Comparison of ENCODE assay signal across 9 cellular contexts in the genomic region with DNA sequence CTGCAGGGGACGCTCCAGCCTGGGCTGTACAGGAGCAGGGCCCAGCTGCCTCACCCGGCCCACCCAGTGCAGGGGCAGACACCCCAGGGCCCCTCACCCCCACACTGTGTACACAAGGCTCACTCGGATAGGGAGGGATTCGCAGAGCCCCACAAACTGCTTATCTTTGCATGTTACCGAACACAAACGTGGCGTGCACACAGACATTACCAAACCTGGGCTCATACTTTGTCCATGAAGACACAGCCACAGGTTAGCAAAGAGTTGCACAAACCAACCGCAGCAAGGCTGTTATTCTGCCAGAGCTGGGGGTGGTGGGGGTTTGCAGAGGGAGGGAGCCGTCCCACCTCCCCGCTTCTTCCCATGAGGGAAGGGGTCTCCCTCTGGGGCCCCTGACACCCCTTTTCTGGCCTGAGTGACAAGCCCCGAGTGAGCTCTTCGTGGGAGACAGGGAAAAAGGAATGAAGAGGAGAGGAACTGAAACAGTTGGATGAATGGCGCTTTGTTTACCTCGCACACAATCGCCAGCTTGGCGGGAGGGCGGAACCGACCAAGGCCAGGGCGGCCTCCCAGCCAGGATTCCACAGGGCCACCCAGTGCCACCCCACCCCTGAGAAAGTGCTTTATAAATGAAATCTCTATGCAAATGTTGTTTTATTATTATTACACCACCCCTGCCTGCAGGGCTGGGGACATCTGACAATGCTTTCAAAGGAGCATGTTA. TPM values are rescaled to one million over a fixed set of nuclear protein-coding genes. Genes with fewer than 3 reads are reported as not detected.
DNase-seq lines count a peak whose midpoint lies in the region; ATAC-seq and TF ChIP-seq lines count a peak whose summit lies in the region.
"Had no signal": no experiment of that assay in that cellular context is flagged by ENCODE, and none has a peak within 500 bp of the region (broad histone marks: within the 10 kb centered on the region; RNA-seq: fewer than 3 reads in every experiment).

No MANE protein-coding gene starts in this region.

- TF ChIP-seq POLR2A in NB4 (IDR thresholded peaks at IDR 0.05; ENCODE audit: extremely low read depth, insufficient read length), result no peak

- intact Hi-C loops in left colon (cut with DNase I, micrococcal nuclease), result no loop called here

- peak overlapping the region; percentile 36 for H3K4me3 ChIP-seq in NB4 (ENCODE audit: low read depth, low read length)

- H3K4me1 Mint-ChIP-seq in stimulated activated effector memory CD8-positive, alpha-beta T cell treated with anti-CD3 and anti-CD28 coated beads, Interleukin-12 subunit alpha, Interleukin-12 subunit beta, amount 100 ng/mL, for 72 hours, result no peaks in the 10 kb centered on the region

- no peak for TF ChIP-seq CTCF in NB4 (IDR thresholded peaks at IDR 0.05; ENCODE audit: low read depth, low read length)
- TF ChIP-seq CTCF in omental fat pad (IDR thresholded peaks at IDR 0.05), result no peak

- ATAC-seq in left colon (peak; percentile 96), omental fat pad (ENCODE audit: low FRiP score) (no peak), GM19324 (IDR thresholded peaks at IDR 0.05; ENCODE audit: low FRiP score, unreplicated experiment) (no peak)
- ATAC-seq in stimulated activated effector memory CD8-positive, alpha-beta T cell treated with anti-CD3 and anti-CD28 coated beads, Interleukin-12 subunit alpha, Interleukin-12 subunit beta, amount 100 ng/mL, for 72 hours, result peak; percentile 32

- H3K4me3 Mint-ChIP-seq in stimulated activated effector memory CD8-positive, alpha-beta T cell treated with anti-CD3 and anti-CD28 coated beads, Interleukin-12 subunit alpha, Interleukin-12 subunit beta, amount 100 ng/mL, for 72 hours, result no peak overlapping the region
- H3K4me3 Mint-ChIP-seq: T-helper 1 cell treated with Interleukin-12 subunit alpha and Interleukin-12 subunit beta and Interleukin-4 antibody, amounts not matched to agents 30 μg/mL and 1 μg/mL, for 36 hours had no signal

- peak; percentile 95 for DNase-seq in NB4 (ENCODE audit: low read depth)
- DNase-seq in anterior cingulate cortex (lab: John Stamatoyannopoulos, UW), result peak in 53 of 58 donors; percentile 20 to 94 (median 72)
- DNase-seq in left colon, result peak; percentile 83 to 84
- DNase-seq in stimulated activated effector memory CD8-positive, alpha-beta T cell treated with anti-CD3 and anti-CD28 coated beads, Interleukin-12 subunit alpha, Interleukin-12 subunit beta, amount 100 ng/mL, for 72 hours (ENCODE audit: low spot score in 2 of 2), result no peak
- no peak for DNase-seq in stimulated activated naive CD4-positive, alpha-beta T cell treated with Interleukin-2 at 50 U/mL for 16 hours (lab: John Stamatoyannopoulos, UW)
- DNase-seq in omental fat pad (ENCODE audit: low spot score), result no peak
- DNase-seq: activated naive CD4-positive, alpha-beta T cell treated with anti-CD3 and anti-CD28 coated beads, Interleukin-2, amount 50 U/mL, for 16 hours had no signal

- H3K27ac Mint-ChIP-seq in stimulated activated effector memory CD8-positive, alpha-beta T cell treated with anti-CD3 and anti-CD28 coated beads, Interleukin-12 subunit alpha, Interleukin-12 subunit beta, amount 100 ng/mL, for 72 hours, result no peak overlapping the region
- H3K27ac Mint-ChIP-seq: T-helper 1 cell treated with Interleukin-12 subunit alpha and Interleukin-12 subunit beta and Interleukin-4 antibody, amounts not matched to agents 30 μg/mL and 1 μg/mL, for 36 hours had no signal

- no peaks in the 10 kb centered on the region for H3K9me3 Mint-ChIP-seq in stimulated activated effector memory CD8-positive, alpha-beta T cell treated with anti-CD3 and anti-CD28 coated beads, Interleukin-12 subunit alpha, Interleukin-12 subunit beta, amount 100 ng/mL, for 72 hours
- H3K9me3 Mint-ChIP-seq: T-helper 1 cell treated with Interleukin-12 subunit alpha and Interleukin-12 subunit beta and Interleukin-4 antibody, amounts not matched to agents 30 μg/mL and 1 μg/mL, for 36 hours had no signal

- no peaks in the 10 kb centered on the region for H3K36me3 Mint-ChIP-seq in stimulated activated effector memory CD8-positive, alpha-beta T cell treated with anti-CD3 and anti-CD28 coated beads, Interleukin-12 subunit alpha, Interleukin-12 subunit beta, amount 100 ng/mL, for 72 hours

RNA-seq across cellular contexts. Expression of a gene that starts 0.4 kb away (rescaled TPM):
- total RNA-seq in left colon (under 1 TPM in 1 of 2 donors, not detected in 1; 0.20 TPM), omental fat pad (under 1 TPM in 1 of 4 donors, not detected in 3; 0.65 TPM)

RNA-seq across cellular contexts. Expression of a gene that starts 49.7 kb away (rescaled TPM):
- total RNA-seq in left colon, result 10 to 100 TPM; 49.6 to 65.6 TPM
- total RNA-seq in omental fat pad, result 100 to 1,000 TPM; 137 to 224 (median 181) TPM

Comparison
In these comparisons a context has a peak if more than half of its experiments do, and no peak if none do; other contexts are left out.
1. DNase-seq: peak in NB4 (single experiment), anterior cingulate cortex (53 of 58) and left colon (2 of 2); none in stimulated activated effector memory CD8-positive, alpha-beta T cell treated with anti-CD3 and anti-CD28 coated beads, Interleukin-12 subunit alpha, Interleukin-12 subunit beta, amount 100 ng/mL, for 72 hours (0 of 2), stimulated activated naive CD4-positive, alpha-beta T cell treated with Interleukin-2 at 50 U/mL for 16 hours (single experiment) and omental fat pad (single experiment).
2. ATAC-seq: peak in left colon (single experiment) and stimulated activated effector memory CD8-positive, alpha-beta T cell treated with anti-CD3 and anti-CD28 coated beads, Interleukin-12 subunit alpha, Interleukin-12 subunit beta, amount 100 ng/mL, for 72 hours (single experiment); none in omental fat pad (single experiment) and GM19324 (single experiment).